In genomic region chr9:20624201-20625002, GRCh38 we compare ENCODE assay signal across 8 cellular contexts. TPM values are rescaled to one million over a fixed set of nuclear protein-coding genes. Genes with fewer than 3 reads are reported as not detected.
DNase-seq lines count a peak whose midpoint lies in the region; ATAC-seq and TF ChIP-seq lines count a peak whose summit lies in the region.

No MANE protein-coding gene starts in this region.

- CTCF ChIA-PET in HEK293T (lab: Yijun Ruan, JAX) (interaction anchor here (0.5 to 1.3 kb wide), 8 partner anchors 35 to 1159 kb away, joined by 3 to 6 read pairs (median 3); no protein-coding TSS in a partner anchor), activated B cell treated with CpG ODN at 0.5 μM for 24 hours (lab: Charles Lee) (interaction anchor here (0.7 to 4.9 kb wide), 16 partner anchors 10 to 1159 kb away, joined by 3 to 41 read pairs (median 4); partner anchors contain the start of gene FOCAD)

- ATAC-seq in activated B cell treated with CpG ODN at 0.5 μM for 24 hours (ENCODE audit: low read depth), result no peak
- no peak for ATAC-seq in activated CD4-positive, CD25-positive, alpha-beta regulatory T cell treated with anti-CD3 and anti-CD28 coated beads, Interleukin-2, amount 50 U/mL, for 24 hours

- peaks cover 4% of the 10 kb centered on the region for H3K36me3 Mint-ChIP-seq in activated B cell treated with CpG ODN at 0.5 μM for 24 hours (ENCODE audit: low read depth)
- peaks cover 5% of the 10 kb centered on the region for H3K36me3 Mint-ChIP-seq in endothelial cell (ENCODE audit: low read depth, unreplicated experiment)

- H3K9me3 Mint-ChIP-seq in activated B cell treated with CpG ODN at 0.5 μM for 24 hours, result no peaks in the 10 kb centered on the region
- no peaks in the 10 kb centered on the region for H3K9me3 Mint-ChIP-seq in endothelial cell (ENCODE audit: unreplicated experiment)

- no peak overlapping the region for H3K27ac Mint-ChIP-seq in activated B cell treated with CpG ODN at 0.5 μM for 24 hours
- H3K27ac Mint-ChIP-seq in endothelial cell (ENCODE audit: unreplicated experiment), result peak overlapping the region; percentile 85

- no peak for TF ChIP-seq CTCF in activated B cell treated with CpG ODN at 0.5 μM for 24 hours (IDR thresholded peaks at IDR 0.05)
- TF ChIP-seq CTCF in endothelial cell (IDR thresholded peaks at IDR 0.05; ENCODE audit: unreplicated experiment), result peak; percentile 56

- POLR2A ChIA-PET in HEK293T (lab: Yijun Ruan, JAX), result interaction anchor here (1.2 kb wide), 1 partner anchor 60 kb away, joined by 7 read pairs; the partner anchor contains the start of gene FOCAD
- POLR2A ChIA-PET in activated B cell treated with CpG ODN at 0.5 μM for 24 hours (lab: Charles Lee), result interaction anchor here (1.0 kb wide), 1 partner anchor 60 kb away, joined by 5 read pairs; the partner anchor contains the start of gene FOCAD

- H3K4me1 Mint-ChIP-seq in activated B cell treated with CpG ODN at 0.5 μM for 24 hours, result peaks cover 34% of the 10 kb centered on the region
- H3K4me1 Mint-ChIP-seq in endothelial cell (ENCODE audit: unreplicated experiment), result peaks cover 25% of the 10 kb centered on the region

- intact Hi-C loops in activated B cell treated with CpG ODN at 0.5 μM for 24 hours (cut with micrococcal nuclease), result loop anchor here (1.0 to 10.0 kb wide), 12 partner anchors 33 to 1620 kb away; partner anchors contain the start of genes DENND4C and MTAP

- DNase-seq in GF-D8 (lab: John Stamatoyannopoulos, UW) (peak; percentile 58), HEK293T (ENCODE audit: extremely low spot score) (peak; percentile 59), NCI-H2029 treated with DMSO at 0.1 percent for 48 hours (lab: John Stamatoyannopoulos, UW) (peak; percentile 18), activated B cell treated with CpG ODN at 0.5 μM for 24 hours (no peak), endothelial cell (ENCODE audit: low spot score) (peak; percentile 63), midbrain (lab: John Stamatoyannopoulos, UW) (peak; percentile 85), stromal cell of bone marrow (ENCODE audit: low read depth) (peak; percentile 60)

- peak overlapping the region; percentile 92 for H3K4me3 Mint-ChIP-seq in activated B cell treated with CpG ODN at 0.5 μM for 24 hours
- peak overlapping the region; percentile 99 for H3K4me3 Mint-ChIP-seq in endothelial cell (ENCODE audit: unreplicated experiment)

- H3K27me3 Mint-ChIP-seq in activated B cell treated with CpG ODN at 0.5 μM for 24 hours (peaks cover 21% of the 10 kb centered on the region), endothelial cell (ENCODE audit: unreplicated experiment) (peaks cover 17% of the 10 kb centered on the region)

TF ChIP-seq in HEK293T, 16 proteins besides CTCF, POLR2A, EP300 and RAD21:
- TF ChIP-seq HDGF (IDR thresholded peaks at IDR 0.05; ENCODE audit: borderline replicate concordance) (no peak), PKNOX1 (IDR thresholded peaks at IDR 0.05) (0 out of 2 replicates have a peak, but pooled peaks have one; percentile 48)

RNA-seq across cellular contexts. Expression of gene MLLT3, which starts 2.1 kb away (rescaled TPM):
- total RNA-seq in activated B cell treated with CpG ODN at 0.5 μM for 24 hours (1.4 and 1.5 TPM in 2 replicates), endothelial cell (ENCODE audit: unreplicated experiment) (25.2 TPM)

RNA-seq across cellular contexts. Expression of gene FOCAD, which starts 59.7 kb away (rescaled TPM):
- total RNA-seq in activated B cell treated with CpG ODN at 0.5 μM for 24 hours, result 11.7 and 11.9 TPM in 2 replicates
- 57.2 TPM for total RNA-seq in endothelial cell (ENCODE audit: unreplicated experiment)

Comparison
In these comparisons a context has a peak if more than half of its experiments do, and no peak if none do; other contexts are left out.
1. RNA of gene MLLT3, which starts 2.1 kb away (total RNA-seq): 25.2 TPM in endothelial cell (single experiment); 1.4 to 1.5 TPM in activated B cell treated with CpG ODN at 0.5 μM for 24 hours; every median in the first group is over 10 times any median in the second.